Comparison of ENCODE assay signal across 29 cellular contexts in the genomic region with DNA sequence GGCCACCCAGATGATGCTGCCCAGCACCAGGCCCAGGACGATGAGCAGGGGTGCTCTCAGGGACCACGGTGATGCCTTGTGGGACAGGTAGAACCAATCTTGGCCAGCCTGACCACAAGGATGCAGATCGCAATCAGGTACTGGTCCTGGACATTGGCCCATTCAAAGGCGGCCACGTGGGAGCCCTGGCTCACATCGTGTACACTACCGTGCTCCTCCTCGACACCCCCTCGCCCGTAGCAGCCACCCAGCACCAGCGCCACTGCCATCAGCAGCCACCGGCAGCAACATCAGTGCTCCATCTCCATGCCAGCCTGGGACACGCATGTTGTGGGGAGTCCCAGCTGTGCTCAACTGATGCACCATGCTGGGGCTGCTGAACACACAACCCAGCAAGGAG.
"Had no signal": no experiment of that assay in that cellular context is flagged by ENCODE, and none has a peak within 500 bp of the region (broad histone marks: within the 10 kb centered on the region; RNA-seq: fewer than 3 reads in every experiment).

No MANE protein-coding gene starts in this region.

- H3K27me3 ChIP-seq: neural progenitor cell, ovary, right lobe of liver, testis, transverse colon had no signal

- H3K27ac ChIP-seq: neural progenitor cell, neutrophil, ovary, parathyroid adenoma, psoas muscle, right lobe of liver, sigmoid colon, suprapubic skin, testis, tibial artery, transverse colon had no signal

- H3K36me3 ChIP-seq: neural progenitor cell, neutrophil, ovary, right lobe of liver, sigmoid colon, suprapubic skin, tibial artery, transverse colon had no signal

- DNase-seq: naive thymus-derived CD4-positive, alpha-beta T cell; natural killer cell; nucleus accumbens; ovary; posterior cingulate gyrus; psoas muscle; right cardiac atrium; right lobe of liver; sigmoid colon; small intestine; stimulated activated CD4-positive, alpha-beta T cell treated with anti-CD3 and anti-CD28 coated beads, Interleukin-12 subunit alpha, Interleukin-12 subunit beta, amount 100 ng/mL, for 4 hours; stimulated activated CD4-positive, alpha-beta T cell treated with anti-CD3 and anti-CD28 coated beads, Interleukin-1b, Interleukin-23, amount 100 ng/mL, for 48 hours; stimulated activated CD4-positive, alpha-beta T cell treated with anti-CD3 and anti-CD28 coated beads, Interleukin-4, amount 100 ng/mL, for 1 hour; stimulated activated CD4-positive, alpha-beta T cell treated with anti-CD3 and anti-CD28 coated beads, Interleukin-4, amount 100 ng/mL, for 4 hours; stimulated activated CD8-positive, alpha-beta memory T cell treated with anti-CD3 and anti-CD28 coated beads, Interleukin-4, amount 100 ng/mL, for 48 hours; stimulated activated naive CD4-positive, alpha-beta T cell; substantia nigra; testis; tibial artery; transverse colon had no signal

- H3K9me3 ChIP-seq: neutrophil, ovary, psoas muscle, right lobe of liver, sigmoid colon, suprapubic skin, testis, tibial artery, transverse colon had no signal

- H3K4me1 Mint-ChIP-seq: natural killer cell; nephron; neural progenitor cell; stimulated activated memory B cell treated with anti-CD40 and anti-IgM and Interleukin-4, amounts not matched to agents 10 μg/mL and 1 μg/mL and 100 μg/mL, for 72 hours had no signal

- H2AFZ ChIP-seq: neural progenitor cell, parathyroid adenoma had no signal

- H3K27ac Mint-ChIP-seq: naive thymus-derived CD4-positive, alpha-beta T cell; natural killer cell; nephron; neural progenitor cell; progenitor cell of endocrine pancreas; stimulated activated memory B cell treated with anti-CD40 and anti-IgM and Interleukin-4, amounts not matched to agents 10 μg/mL and 1 μg/mL and 100 μg/mL, for 72 hours; stimulated activated naive CD8-positive, alpha-beta T cell treated with anti-CD3 and anti-CD28 coated beads, Interleukin-15, Interleukin-2, amounts not matched to agents 100 ng/mL and 50 ng/mL, for 24 hours; type B pancreatic cell had no signal

- H3K4me3 ChIP-seq: neural progenitor cell, ovary, psoas muscle, right lobe of liver, sigmoid colon, suprapubic skin, testis, tibial artery, transverse colon had no signal

- H3K36me3 Mint-ChIP-seq: naive thymus-derived CD4-positive, alpha-beta T cell; natural killer cell; neural progenitor cell; stimulated activated memory B cell treated with anti-CD40 and anti-IgM and Interleukin-4, amounts not matched to agents 10 μg/mL and 1 μg/mL and 100 μg/mL, for 72 hours; type B pancreatic cell had no signal

- ATAC-seq: naive thymus-derived CD4-positive, alpha-beta T cell; psoas muscle; right cardiac atrium; right lobe of liver; stimulated activated memory B cell treated with anti-CD40 and anti-IgM and Interleukin-4, amounts not matched to agents 10 μg/mL and 1 μg/mL and 100 μg/mL, for 72 hours had no signal

- H3K9me3 Mint-ChIP-seq: naive thymus-derived CD4-positive, alpha-beta T cell; natural killer cell; nephron; stimulated activated memory B cell treated with anti-CD40 and anti-IgM and Interleukin-4, amounts not matched to agents 10 μg/mL and 1 μg/mL and 100 μg/mL, for 72 hours; stimulated activated naive CD8-positive, alpha-beta T cell treated with anti-CD3 and anti-CD28 coated beads, Interleukin-15, Interleukin-2, amounts not matched to agents 100 ng/mL and 50 ng/mL, for 24 hours; type B pancreatic cell had no signal

- H3K4me1 ChIP-seq: neural progenitor cell, parathyroid adenoma, psoas muscle, right lobe of liver, sigmoid colon, suprapubic skin, testis, tibial artery, transverse colon had no signal

- H3K4me2 ChIP-seq: neural progenitor cell had no signal

- H3K4me3 Mint-ChIP-seq: naive thymus-derived CD4-positive, alpha-beta T cell; natural killer cell; nephron; neural progenitor cell; stimulated activated memory B cell treated with anti-CD40 and anti-IgM and Interleukin-4, amounts not matched to agents 10 μg/mL and 1 μg/mL and 100 μg/mL, for 72 hours; stimulated activated naive CD8-positive, alpha-beta T cell treated with anti-CD3 and anti-CD28 coated beads, Interleukin-15, Interleukin-2, amounts not matched to agents 100 ng/mL and 50 ng/mL, for 24 hours; type B pancreatic cell had no signal

- H3K9ac ChIP-seq: neural progenitor cell, parathyroid adenoma had no signal
